Comparison of ENCODE assay signal across 25 cellular contexts in genomic region chr20:61929971-61930666, GRCh38.
DNase-seq lines count a peak whose midpoint lies in the region; ATAC-seq, FAIRE-seq and TF ChIP-seq lines count a peak whose summit lies in the region.
"Had no signal": no experiment of that assay in that cellular context is flagged by ENCODE, and none has a peak within 500 bp of the region (broad histone marks: within the 10 kb centered on the region; RNA-seq: fewer than 3 reads in every experiment).

No MANE protein-coding gene starts in this region.

- no peak overlapping the region for H2AFZ ChIP-seq in K562 (ENCODE audit: low read depth, low read length)
- H2AFZ ChIP-seq: GM23338 had no signal

- WGBS in K562 (ENCODE audit: insufficient coverage, low coverage, missing lambda C conversion rate): 6% methylated on average over 10 of the region's 12 CpGs
- 80% methylated on average over 1 of the region's 12 CpGs for WGBS in right lobe of liver (ENCODE audit: insufficient coverage, low coverage, low lambda C conversion rate, missing lambda C conversion rate)

- ATAC-seq in Right ventricle myocardium superior (ENCODE audit: poor library complexity) (no peak), K562 (peak; percentile 14; the same call in 1 of the 3 replicates), right lobe of liver (no peak), upper lobe of right lung (no peak)
- ATAC-seq: CD8-positive, alpha-beta T cell; GM23338; HCT116; PC-3 had no signal

- POLR2A ChIA-PET in K562 (lab: Yijun Ruan, JAX): no interaction called here

- in situ Hi-C loops in K562 (cut with MboI): no loop called here

- H3K79me2 ChIP-seq in K562 (ENCODE audit: control insufficient read depth, insufficient read depth, low read length): no peaks in the 10 kb centered on the region

- H3K27me3 ChIP-seq in right atrium auricular region (no peaks in the 10 kb centered on the region), K562 (ENCODE audit: control insufficient read depth in 2 of 2, insufficient read depth in 2 of 2, low read length in 2 of 2) (peaks cover 22 to 74% of the 10 kb centered on the region in 2 experiments), right lobe of liver (no peaks in the 10 kb centered on the region), upper lobe of right lung (no peaks in the 10 kb centered on the region)
- H3K27me3 ChIP-seq: BLaER1 had no signal

- no peak overlapping the region for H3K4me2 ChIP-seq in K562 (ENCODE audit: insufficient read depth, low read length)
- H3K4me2 ChIP-seq: BLaER1, GM23338, KMS-11 had no signal

- no peak overlapping the region for H3K4me3 ChIP-seq in right atrium auricular region
- H3K4me3 ChIP-seq in K562: no peak overlapping the region
- no peak overlapping the region for H3K4me3 ChIP-seq in right lobe of liver
- no peak overlapping the region for H3K4me3 ChIP-seq in upper lobe of right lung
- H3K4me3 ChIP-seq: BLaER1, GM23338, SJCRH30 had no signal

- CTCF ChIA-PET in K562 (lab: Yijun Ruan, JAX; ENCODE audit: low intra/inter-chr PET ratio): no interaction called here

- intact Hi-C loops in Right ventricle myocardium superior (cut with DNase I): no loop called here
- intact Hi-C loops in K562 (cut with micrococcal nuclease): no loop called here
- intact Hi-C loops in right lobe of liver (cut with DNase I): no loop called here
- intact Hi-C loops in upper lobe of right lung (cut with DNase I): no loop called here

- FAIRE-seq in K562 (lab: Jason Lieb, UNC): no peak
- FAIRE-seq: A204.1, GM12892 had no signal

- no peak for TF ChIP-seq EP300 in K562 (IDR thresholded peaks at IDR 0.05; ENCODE audit: low read length)

- TF ChIP-seq POLR2A in K562 (conservative IDR thresholded peaks at IDR 0.05) (no peak), right lobe of liver (IDR thresholded peaks at IDR 0.05) (no peak)

- no TSS peak for BruUV-seq in K562 (replicated peaks; lab: Mats Ljungman, UMichigan)

- no peak overlapping the region for H3K27ac ChIP-seq in right atrium auricular region
- no peak overlapping the region for H3K27ac ChIP-seq in K562 (ENCODE audit: extremely low read depth, low read depth, low read length)
- H3K27ac ChIP-seq in right lobe of liver: no peak overlapping the region
- no peak overlapping the region for H3K27ac ChIP-seq in upper lobe of right lung
- H3K27ac ChIP-seq: BLaER1, KMS-11, SJCRH30 had no signal

- no peak overlapping the region for H3K9ac ChIP-seq in K562 (ENCODE audit: insufficient read depth in 1 of 2, low read depth in 2 of 2, low read length in 2 of 2)
- H3K9ac ChIP-seq: BLaER1, KMS-11 had no signal

- no peaks in the 10 kb centered on the region for H3K36me3 ChIP-seq in right atrium auricular region
- no peaks in the 10 kb centered on the region for H3K36me3 ChIP-seq in K562 (ENCODE audit: control insufficient read depth, insufficient read depth, low read length)
- H3K36me3 ChIP-seq in right lobe of liver: no peaks in the 10 kb centered on the region
- no peaks in the 10 kb centered on the region for H3K36me3 ChIP-seq in upper lobe of right lung
- H3K36me3 ChIP-seq: BLaER1, SJCRH30 had no signal

- TF ChIP-seq CTCF in right atrium auricular region (IDR thresholded peaks at IDR 0.05) (no peak), K562 (IDR thresholded peaks at IDR 0.05 in 2 of 3, conservative IDR thresholded peaks at IDR 0.05 in 1 of 3; ENCODE audit: insufficient read depth in 2 of 3, low read depth in 1 of 3, low read length in 3 of 3) (no peak), right lobe of liver (IDR thresholded peaks at IDR 0.05) (no peak), upper lobe of right lung (IDR thresholded peaks at IDR 0.05) (no peak)

- no peaks in the 10 kb centered on the region; the same call in none of the 2 replicates for H4K20me1 ChIP-seq in K562 (replicated peaks; ENCODE audit: control insufficient read depth, insufficient read depth, low read length)
- H4K20me1 ChIP-seq: BLaER1 had no signal

- H3K9me3 ChIP-seq in right atrium auricular region: no peaks in the 10 kb centered on the region
- H3K9me3 ChIP-seq in K562 (replicated peaks; ENCODE audit: control insufficient read depth, insufficient read depth, low read depth, low read length): no peaks in the 10 kb centered on the region; the same call in 1 of the 2 replicates
- H3K9me3 ChIP-seq in right lobe of liver: no peaks in the 10 kb centered on the region
- no peaks in the 10 kb centered on the region for H3K9me3 ChIP-seq in upper lobe of right lung
- H3K9me3 ChIP-seq: BLaER1, SJCRH30 had no signal

- H3K4me1 ChIP-seq in right atrium auricular region (no peaks in the 10 kb centered on the region), K562 (replicated peaks in 1 of 2; ENCODE audit: control insufficient read depth in 2 of 2, insufficient read depth in 2 of 2, low read length in 2 of 2) (peaks cover 0 to 29% of the 10 kb centered on the region in 2 experiments; a peak in 2 of 5 replicates), right lobe of liver (no peaks in the 10 kb centered on the region), upper lobe of right lung (no peaks in the 10 kb centered on the region)
- H3K4me1 ChIP-seq: SJCRH30 had no signal

- no peaks in the 10 kb centered on the region for H3K9me1 ChIP-seq in K562 (ENCODE audit: control insufficient read depth, insufficient read depth, low read length)

- TF ChIP-seq RAD21 in K562 (CRISPR knock-in tag; conservative IDR thresholded peaks at IDR 0.05 in 1 of 2, IDR thresholded peaks at IDR 0.05 in 1 of 2): no peak

- peak; percentile 20 for DNase-seq in Right ventricle myocardium superior
- no peak for DNase-seq in right atrium auricular region (ENCODE audit: low spot score)
- no peak for DNase-seq in K562 (ENCODE audit: extremely low read depth in 1 of 4, low spot score in 3 of 4)
- peak in 2 of 3 donors; percentile 30 to 46 for DNase-seq in right lobe of liver
- peak; percentile 49 for DNase-seq in upper lobe of right lung
- DNase-seq in effector CD8-positive, alpha-beta T cell (lab: John Stamatoyannopoulos, UW): no peak
- DNase-seq in DMS79 treated with DMSO at 0.1 percent for 48 hours (lab: John Stamatoyannopoulos, UW): no peak
- no peak for DNase-seq in amniotic stem cell (lab: John Stamatoyannopoulos, UW)
- DNase-seq: CD8-positive, alpha-beta T cell; DMS53; NCI-H1417; NCI-H187; NCI-H2107; NCI-H2227 treated with DMSO at 0.1 percent for 48 hours; NCI-H510A treated with DMSO at 0.1 percent for 48 hours; NCI-H82; PC-3; RPMI8226; SJCRH30 had no signal

TF ChIP-seq in K562, 482 proteins besides CTCF, POLR2A, EP300 and RAD21 (continues in another document):
- TF ChIP-seq USF1 (CRISPR knock-in tag; IDR thresholded peaks at IDR 0.05) (peak; percentile 83), RAD51 (IDR thresholded peaks at IDR 0.05; ENCODE audit: borderline replicate concordance, low read depth) (peak; percentile 43; the same call in 1 of the 2 replicates), TSHZ1 (CRISPR knock-in tag; IDR thresholded peaks at IDR 0.05) (no peak), ZHX1 (conservative IDR thresholded peaks at IDR 0.05; ENCODE audit: low read length) (no peak), ZNF140 (CRISPR knock-in tag; IDR thresholded peaks at IDR 0.05) (no peak)

Comparison
In these comparisons a context has a peak if more than half of its experiments do, and no peak if none do; other contexts are left out.
1. DNase-seq: peak in Right ventricle myocardium superior (single experiment), right lobe of liver (2 of 3) and upper lobe of right lung (single experiment); none in right atrium auricular region (single experiment), K562 (0 of 4), effector CD8-positive, alpha-beta T cell (single experiment), DMS79 treated with DMSO at 0.1 percent for 48 hours (single experiment) and amniotic stem cell (single experiment).